14 cellular contexts compared by ENCODE assay signal in the genomic region with DNA sequence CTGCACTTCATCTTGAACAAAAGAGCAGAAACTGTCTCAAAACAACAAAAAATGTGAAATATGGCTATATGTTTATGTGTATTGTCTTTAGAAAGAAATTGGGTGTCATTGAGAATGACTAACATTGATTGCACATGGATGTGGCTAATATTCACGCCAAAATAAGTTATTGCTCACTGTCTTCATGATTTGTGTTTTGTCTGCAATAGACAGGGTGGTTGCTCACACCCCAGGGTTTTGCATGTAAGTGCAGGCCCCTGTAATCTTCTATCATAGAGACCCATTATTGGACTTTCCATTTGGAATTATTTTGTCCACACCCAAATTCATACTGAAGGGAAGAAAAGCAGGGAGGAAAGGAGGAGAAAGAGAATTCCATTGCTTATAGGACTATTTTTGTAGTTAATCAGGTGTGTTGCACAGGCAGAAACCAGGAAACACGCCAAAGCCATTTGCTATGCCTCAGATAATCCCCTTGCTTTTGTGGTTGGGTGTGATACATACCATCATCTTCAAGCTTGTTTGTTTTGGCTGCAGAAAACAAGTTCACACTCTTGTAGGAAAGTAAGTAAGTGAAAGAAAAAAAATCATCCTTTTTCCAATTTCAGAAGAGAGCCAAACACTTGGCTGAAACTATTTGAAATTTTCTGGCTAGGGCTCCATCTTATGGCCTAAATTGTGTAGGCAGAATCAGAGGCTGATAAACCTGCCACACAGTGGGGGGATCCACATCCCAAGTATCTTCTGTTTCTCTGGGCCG.
DNase-seq lines count a peak whose midpoint lies in the region; FAIRE-seq and TF ChIP-seq lines count a peak whose summit lies in the region.
"Had no signal": no experiment of that assay in that cellular context is flagged by ENCODE, and none has a peak within 500 bp of the region (broad histone marks: within the 10 kb centered on the region; RNA-seq: fewer than 3 reads in every experiment).

No MANE protein-coding gene starts in this region.

- TF ChIP-seq CTCF in fibroblast of lung (conservative IDR thresholded peaks at IDR 0.05 in 1 of 2, IDR thresholded peaks at IDR 0.05 in 1 of 2; ENCODE audit: low read depth in 1 of 2, low read length in 2 of 2) (peak; percentile 43 to 51), osteocyte (IDR thresholded peaks at IDR 0.05) (peak; percentile 65)

- H3K4me2 ChIP-seq in fibroblast of lung (ENCODE audit: extremely low read depth, insufficient read depth, low read length), result no peak overlapping the region

- H3K4me3 ChIP-seq in SJCRH30 (no peak overlapping the region), fibroblast of lung (replicated peaks in 1 of 4; ENCODE audit: control extremely low read depth in 1 of 4, insufficient read depth in 1 of 4, low read depth in 3 of 4, low read length in 4 of 4) (no peak overlapping the region)
- H3K4me3 ChIP-seq: psoas muscle had no signal

- H3K36me3 Mint-ChIP-seq in osteocyte (ENCODE audit: unreplicated experiment), result peaks cover 11% of the 10 kb centered on the region

- H3K27ac ChIP-seq in SJCRH30 (no peak overlapping the region), fibroblast of lung (ENCODE audit: insufficient read depth, low read length) (no peak overlapping the region)
- H3K27ac ChIP-seq: psoas muscle had no signal

- H2AFZ ChIP-seq in fibroblast of lung (ENCODE audit: low read length), result peak overlapping the region; percentile 30

- no peaks in the 10 kb centered on the region for H3K79me2 ChIP-seq in fibroblast of lung (ENCODE audit: control insufficient read depth, insufficient read depth, low read length)

- no peaks in the 10 kb centered on the region for H3K27me3 Mint-ChIP-seq in osteocyte (ENCODE audit: unreplicated experiment)
- H3K27me3 Mint-ChIP-seq: activated T-helper 17 cell treated with anti-CD3 and anti-CD28 coated beads, Interleukin-2, amount 50 U/mL, for 72 hours had no signal

- H3K36me3 ChIP-seq in SJCRH30 (no peaks in the 10 kb centered on the region), fibroblast of lung (ENCODE audit: control insufficient read depth, insufficient read depth, low read length) (no peaks in the 10 kb centered on the region)

- FAIRE-seq in urothelium cell line (lab: Jason Lieb, UNC), result no peak
- FAIRE-seq: GM12892 had no signal

- no peaks in the 10 kb centered on the region for H4K20me1 ChIP-seq in fibroblast of lung (ENCODE audit: control insufficient read depth, extremely low read depth, insufficient read depth, low read length)

- H3K4me3 Mint-ChIP-seq in osteocyte (ENCODE audit: unreplicated experiment), result no peak overlapping the region
- H3K4me3 Mint-ChIP-seq: activated T-helper 17 cell treated with anti-CD3 and anti-CD28 coated beads, Interleukin-2, amount 50 U/mL, for 72 hours had no signal

- H3K9me3 ChIP-seq in SJCRH30 (replicated peaks) (no peaks in the 10 kb centered on the region), fibroblast of lung (ENCODE audit: control insufficient read depth, insufficient read depth, low read depth, low read length) (no peaks in the 10 kb centered on the region)
- H3K9me3 ChIP-seq: psoas muscle had no signal

- peaks cover 34% of the 10 kb centered on the region for H3K4me1 Mint-ChIP-seq in osteocyte (ENCODE audit: unreplicated experiment)
- H3K4me1 Mint-ChIP-seq: activated T-helper 17 cell treated with anti-CD3 and anti-CD28 coated beads, Interleukin-2, amount 50 U/mL, for 72 hours had no signal

- peak overlapping the region; percentile 86 for H3K27ac Mint-ChIP-seq in osteocyte (ENCODE audit: unreplicated experiment)
- H3K27ac Mint-ChIP-seq: activated T-helper 17 cell treated with anti-CD3 and anti-CD28 coated beads, Interleukin-2, amount 50 U/mL, for 72 hours had no signal

- H3K9me3 Mint-ChIP-seq in osteocyte (ENCODE audit: unreplicated experiment), result peaks cover under 1% of the 10 kb centered on the region

- H3K4me1 ChIP-seq in SJCRH30, result peaks cover 8% of the 10 kb centered on the region; the same call in 1 of the 2 replicates
- H3K4me1 ChIP-seq in fibroblast of lung (ENCODE audit: control insufficient read depth, extremely low read depth, insufficient read depth, low read length), result no peaks in the 10 kb centered on the region
- H3K4me1 ChIP-seq: psoas muscle had no signal

- DNase-seq in H4 (ENCODE audit: low spot score) (peak; percentile 60), SJCRH30 (peak; percentile 20 to 46), fibroblast of lung (ENCODE audit: low read depth in 2 of 2) (peak; percentile 59 to 88), osteocyte (ENCODE audit: extremely low spot score, unreplicated experiment) (no peak), urothelium cell line (ENCODE audit: low spot score) (no peak), GDM1 (lab: John Stamatoyannopoulos, UW) (no peak)
- DNase-seq in central memory CD4-positive, alpha-beta T cell, result no peak
- no peak for DNase-seq in stimulated activated CD8-positive, alpha-beta memory T cell treated with anti-CD3 and anti-CD28 coated beads, Interleukin-4, amount 100 ng/mL, for 48 hours
- DNase-seq: activated CD4-positive, alpha-beta T cell treated with anti-CD3 and anti-CD28 coated beads for 1 hour; head of caudate nucleus; NCI-H524; psoas muscle had no signal

- no peaks in the 10 kb centered on the region for H3K27me3 ChIP-seq in SJCRH30
- no peaks in the 10 kb centered on the region for H3K27me3 ChIP-seq in fibroblast of lung (ENCODE audit: control insufficient read depth, insufficient read depth, low read length)

- no peak overlapping the region for H3K9ac ChIP-seq in fibroblast of lung (ENCODE audit: insufficient read depth, low read length)

Comparison
In these comparisons a context has a peak if more than half of its experiments do, and no peak if none do; other contexts are left out.
1. DNase-seq: peak in H4 (single experiment), SJCRH30 (2 of 2) and fibroblast of lung (2 of 2); none in osteocyte (single experiment), central memory CD4-positive, alpha-beta T cell (single experiment), urothelium cell line (single experiment), GDM1 (single experiment) and stimulated activated CD8-positive, alpha-beta memory T cell treated with anti-CD3 and anti-CD28 coated beads, Interleukin-4, amount 100 ng/mL, for 48 hours (single experiment).